ENCODE assay signal across 20 cellular contexts in the genomic region with DNA sequence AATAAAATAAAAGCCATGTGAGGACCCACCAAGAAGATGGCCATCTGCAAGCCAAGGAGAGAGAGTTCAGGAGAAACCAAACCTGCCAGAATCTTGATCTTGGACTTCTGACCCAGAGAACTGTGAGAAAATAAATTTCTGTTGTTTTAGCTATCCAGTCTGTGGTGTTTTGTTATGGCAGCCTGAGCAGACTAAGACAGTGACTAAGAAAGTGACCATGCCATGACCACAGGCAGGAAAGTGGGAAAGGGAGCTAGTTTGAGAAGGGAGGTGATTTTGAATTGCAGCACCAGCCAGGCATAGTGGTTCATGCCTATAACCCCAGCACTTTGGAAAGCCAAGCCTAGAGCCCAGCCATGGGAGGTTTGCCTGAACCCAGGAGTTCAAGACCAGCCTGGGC. TPM values are rescaled to one million over a fixed set of nuclear protein-coding genes. Genes with fewer than 3 reads are reported as not detected.
DNase-seq lines count a peak whose midpoint lies in the region; ATAC-seq, FAIRE-seq and TF ChIP-seq lines count a peak whose summit lies in the region.
"Had no signal": no experiment of that assay in that cellular context is flagged by ENCODE, and none has a peak within 500 bp of the region (broad histone marks: within the 10 kb centered on the region; RNA-seq: fewer than 3 reads in every experiment).

No MANE protein-coding gene starts in this region.

- no peak for ATAC-seq in SK-N-SH treated with all-trans-retinoic acid at 6 μM for 48 hours
- ATAC-seq: HCT116 had no signal

- H3F3A ChIP-seq in SK-N-SH (replicated peaks; ENCODE audit: insufficient read depth): peaks cover 26% of the 10 kb centered on the region

- no peaks in the 10 kb centered on the region for H3K36me3 Mint-ChIP-seq in astrocyte (ENCODE audit: low read depth, unreplicated experiment)
- H3K36me3 Mint-ChIP-seq in activated CD4-positive, alpha-beta memory T cell treated with anti-CD3 and anti-CD28 coated beads, Interleukin-2, amount 10 ng/mL, durations not matched to agents 7 days and 5 days (ENCODE audit: low read depth): no peaks in the 10 kb centered on the region

- H3K9ac ChIP-seq in SK-N-SH: no peak overlapping the region
- no peak overlapping the region for H3K9ac ChIP-seq in astrocyte (ENCODE audit: low read length)

- peaks cover 20% of the 10 kb centered on the region for H3K4me1 Mint-ChIP-seq in astrocyte (ENCODE audit: low read depth, unreplicated experiment)
- peaks cover 19% of the 10 kb centered on the region for H3K4me1 Mint-ChIP-seq in activated CD4-positive, alpha-beta memory T cell treated with anti-CD3 and anti-CD28 coated beads, Interleukin-2, amount 10 ng/mL, durations not matched to agents 7 days and 5 days

- H3K27me3 ChIP-seq in SK-N-SH (ENCODE audit: insufficient read depth): no peaks in the 10 kb centered on the region
- H3K27me3 ChIP-seq in astrocyte (ENCODE audit: insufficient read depth, low read length): no peaks in the 10 kb centered on the region

- TF ChIP-seq RAD21 in SK-N-SH (IDR thresholded peaks at IDR 0.05; ENCODE audit: low read length): no peak

- H3K4me2 ChIP-seq in SK-N-SH: no peak overlapping the region
- peak overlapping the region; percentile 11 for H3K4me2 ChIP-seq in astrocyte (ENCODE audit: low read length)

- peaks cover 0 to 15% of the 10 kb centered on the region in 2 experiments; a peak in 2 of 4 replicates for H3K4me1 ChIP-seq in SK-N-SH (ENCODE audit: control insufficient read depth in 1 of 2, insufficient read depth in 2 of 2, low read depth in 1 of 2, low read length in 1 of 2)
- H3K4me1 ChIP-seq in astrocyte (ENCODE audit: insufficient read depth, low read length): peaks cover 24% of the 10 kb centered on the region

- H3K36me3 ChIP-seq in SK-N-SH (replicated peaks in 1 of 2; ENCODE audit: control insufficient read depth in 1 of 2, insufficient read depth in 2 of 2, low read length in 1 of 2): no peaks in the 10 kb centered on the region
- no peaks in the 10 kb centered on the region for H3K36me3 ChIP-seq in astrocyte (ENCODE audit: insufficient read depth, low read length)

- H3K9me2 ChIP-seq in SK-N-SH: no peaks in the 10 kb centered on the region

- no peaks in the 10 kb centered on the region for H3K79me2 ChIP-seq in SK-N-SH (ENCODE audit: insufficient read depth)
- H3K79me2 ChIP-seq in astrocyte (ENCODE audit: insufficient read depth, low read length): no peaks in the 10 kb centered on the region

- no peaks in the 10 kb centered on the region for H3K9me3 ChIP-seq in SK-N-SH
- no peaks in the 10 kb centered on the region for H3K9me3 ChIP-seq in astrocyte (ENCODE audit: insufficient read depth, low read depth, low read length)

- FAIRE-seq in astrocyte (lab: Jason Lieb, UNC): no peak
- FAIRE-seq: G401.6, GM12891, GM19239 had no signal

- no peak for TF ChIP-seq CTCF in SK-N-SH (IDR thresholded peaks at IDR 0.05)
- TF ChIP-seq CTCF in astrocyte (IDR thresholded peaks at IDR 0.05; ENCODE audit: insufficient read depth, low read depth, low read length): no peak

- no peak for DNase-seq in SK-N-SH
- DNase-seq in astrocyte (ENCODE audit: low read depth): peak; percentile 31
- DNase-seq in glomerular visceral epithelial cell (ENCODE audit: extremely low spot score): peak; percentile 38
- DNase-seq in activated effector memory CD4-positive, alpha-beta T cell treated with anti-CD3 and anti-CD28 coated beads, Interleukin-2, amount 50 U/mL, for 16 hours: no peak
- no peak for DNase-seq in activated CD4-positive, alpha-beta memory T cell treated with anti-CD3 and anti-CD28 coated beads, Interleukin-2, amount 10 ng/mL, durations not matched to agents 7 days and 5 days
- no peak for DNase-seq in NCI-H510A treated with DMSO at 0.1 percent for 48 hours (lab: John Stamatoyannopoulos, UW)
- DNase-seq in UCSD-AML1 (lab: John Stamatoyannopoulos, UW; ENCODE audit: unreplicated experiment): no peak
- DNase-seq: C1 segment of cervical spinal cord, DMS153, NCI-H1092, NCI-H1694 treated with DMSO at 0.1 percent for 48 hours, NCI-H774, SHP77 had no signal

- peak overlapping the region; percentile 55 for H3K27ac Mint-ChIP-seq in astrocyte (ENCODE audit: unreplicated experiment)
- no peak overlapping the region for H3K27ac Mint-ChIP-seq in activated CD4-positive, alpha-beta memory T cell treated with anti-CD3 and anti-CD28 coated beads, Interleukin-2, amount 10 ng/mL, durations not matched to agents 7 days and 5 days

- H3K4me3 Mint-ChIP-seq in astrocyte (ENCODE audit: unreplicated experiment): no peak overlapping the region
- H3K4me3 Mint-ChIP-seq in activated CD4-positive, alpha-beta memory T cell treated with anti-CD3 and anti-CD28 coated beads, Interleukin-2, amount 10 ng/mL, durations not matched to agents 7 days and 5 days: no peak overlapping the region

- H4K20me1 ChIP-seq in SK-N-SH (ENCODE audit: insufficient read depth) (no peaks in the 10 kb centered on the region), astrocyte (ENCODE audit: insufficient read depth, low read length) (no peaks in the 10 kb centered on the region)

- H3K27me3 Mint-ChIP-seq in astrocyte (ENCODE audit: low read depth, unreplicated experiment): no peaks in the 10 kb centered on the region
- H3K27me3 Mint-ChIP-seq in activated CD4-positive, alpha-beta memory T cell treated with anti-CD3 and anti-CD28 coated beads, Interleukin-2, amount 10 ng/mL, durations not matched to agents 7 days and 5 days: no peaks in the 10 kb centered on the region

- H3K9me3 Mint-ChIP-seq in astrocyte (ENCODE audit: unreplicated experiment): no peaks in the 10 kb centered on the region
- H3K9me3 Mint-ChIP-seq in activated CD4-positive, alpha-beta memory T cell treated with anti-CD3 and anti-CD28 coated beads, Interleukin-2, amount 10 ng/mL, durations not matched to agents 7 days and 5 days: no peaks in the 10 kb centered on the region

- no peak overlapping the region for H3K4me3 ChIP-seq in SK-N-SH (ENCODE audit: low read depth in 2 of 2, low read length in 1 of 2)
- H3K4me3 ChIP-seq in astrocyte (ENCODE audit: insufficient read depth, low read depth, low read length): no peak overlapping the region

- POLR2A ChIA-PET in SK-N-SH (lab: Yijun Ruan, JAX): no interaction called here
- POLR2A ChIA-PET in activated CD4-positive, alpha-beta memory T cell treated with anti-CD3 and anti-CD28 coated beads, Interleukin-2, amount 10 ng/mL, durations not matched to agents 7 days and 5 days (lab: Charles Lee): interaction anchor here (1.2 to 1.5 kb wide), 2 partner anchors 16 to 19 kb away, joined by 3 to 5 read pairs; no protein-coding TSS in a partner anchor

- no peak for TF ChIP-seq EP300 in SK-N-SH (IDR thresholded peaks at IDR 0.05; ENCODE audit: borderline replicate concordance in 1 of 2, low read depth in 1 of 2, low read length in 1 of 2)

- CTCF ChIA-PET in SK-N-SH (lab: Yijun Ruan, JAX): no interaction called here
- CTCF ChIA-PET in activated CD4-positive, alpha-beta memory T cell treated with anti-CD3 and anti-CD28 coated beads, Interleukin-2, amount 10 ng/mL, durations not matched to agents 7 days and 5 days (lab: Charles Lee): no interaction called here

- H3K27ac ChIP-seq in SK-N-SH (ENCODE audit: low read depth in 2 of 2, low read length in 1 of 2) (peak overlapping the region in 1 of 2 experiments; percentile 22; a peak in 1 of 4 replicates), astrocyte (ENCODE audit: low read depth, low read length) (no peak overlapping the region)
- H3K27ac ChIP-seq: 22Rv1 had no signal

- H2AFZ ChIP-seq in SK-N-SH (ENCODE audit: low read depth) (peak overlapping the region; percentile 72; the same call in 1 of the 2 replicates), astrocyte (ENCODE audit: low read depth, low read length) (no peak overlapping the region)

TF ChIP-seq in SK-N-SH, 30 proteins besides CTCF, POLR2A, EP300 and RAD21 (continues in another document):
- no peak for TF ChIP-seq FOXM1 (IDR thresholded peaks at IDR 0.05; ENCODE audit: low read depth)
- TF ChIP-seq MEF2A (IDR thresholded peaks at IDR 0.05; ENCODE audit: borderline replicate concordance, low read depth): no peak
- no peak for TF ChIP-seq POLR2AphosphoS5 (IDR thresholded peaks at IDR 0.05; ENCODE audit: low read depth, low read length)
- no peak for TF ChIP-seq MXI1 (IDR thresholded peaks at IDR 0.05; ENCODE audit: low read depth, low read length)
- TF ChIP-seq RXRA (IDR thresholded peaks at IDR 0.05; ENCODE audit: borderline replicate concordance, low read depth): no peak

RNA-seq across cellular contexts. Expression of a gene that starts 21.9 kb away (rescaled TPM):
- polyA plus RNA-seq in SK-N-SH (2012; rRNA removed): 36.0 and 42.3 TPM in 2 replicates
- 48.3 and 56.8 TPM in 2 replicates for polyA plus RNA-seq in SK-N-SH (2012; cell fraction: cytosol; rRNA removed)
- polyA plus RNA-seq in SK-N-SH (2012; cell fraction: nucleus; rRNA removed): 18.6 and 35.2 TPM in 2 replicates
- total RNA-seq in astrocyte: 162 and 178 TPM in 2 replicates
- 100 to 1,000 TPM; 155 to 156 TPM for total RNA-seq in activated CD4-positive, alpha-beta memory T cell treated with anti-CD3 and anti-CD28 coated beads, Interleukin-2, amount 10 ng/mL, durations not matched to agents 7 days and 5 days

RNA-seq across cellular contexts. Expression of a gene that starts 33.9 kb away (rescaled TPM):
- 16.2 and 16.8 TPM in 2 replicates for polyA plus RNA-seq in SK-N-SH (2012; rRNA removed)
- polyA plus RNA-seq in SK-N-SH (2012; cell fraction: cytosol; rRNA removed): 19.1 and 20.5 TPM in 2 replicates
- polyA plus RNA-seq in SK-N-SH (2012; cell fraction: nucleus; rRNA removed): 15.2 and 19.7 TPM in 2 replicates
- 13.0 and 16.4 TPM in 2 replicates for total RNA-seq in astrocyte
- 10 to 100 TPM; 67.6 to 69.0 TPM for total RNA-seq in activated CD4-positive, alpha-beta memory T cell treated with anti-CD3 and anti-CD28 coated beads, Interleukin-2, amount 10 ng/mL, durations not matched to agents 7 days and 5 days

RNA-seq across cellular contexts. Expression of a gene that starts 57.9 kb away (rescaled TPM):
- polyA plus RNA-seq in SK-N-SH (2012; rRNA removed): not detected in 2 replicates
- not detected in 2 replicates for polyA plus RNA-seq in SK-N-SH (2012; cell fraction: cytosol; rRNA removed)
- not detected in 2 replicates for polyA plus RNA-seq in SK-N-SH (2012; cell fraction: nucleus; rRNA removed)
- total RNA-seq in astrocyte: not detected in 2 replicates
- 1 to 10 TPM; 1.2 to 1.5 TPM for total RNA-seq in activated CD4-positive, alpha-beta memory T cell treated with anti-CD3 and anti-CD28 coated beads, Interleukin-2, amount 10 ng/mL, durations not matched to agents 7 days and 5 days
- total RNA-seq: HT-29 had no signal

Comparison
In these comparisons a context has a peak if more than half of its experiments do, and no peak if none do; other contexts are left out.
1. DNase-seq: peak in astrocyte (single experiment) and glomerular visceral epithelial cell (single experiment); none in SK-N-SH (single experiment), activated effector memory CD4-positive, alpha-beta T cell treated with anti-CD3 and anti-CD28 coated beads, Interleukin-2, amount 50 U/mL, for 16 hours (single experiment), activated CD4-positive, alpha-beta memory T cell treated with anti-CD3 and anti-CD28 coated beads, Interleukin-2, amount 10 ng/mL, durations not matched to agents 7 days and 5 days (single experiment), NCI-H510A treated with DMSO at 0.1 percent for 48 hours (single experiment) and UCSD-AML1 (single experiment).